In the genomic region with DNA sequence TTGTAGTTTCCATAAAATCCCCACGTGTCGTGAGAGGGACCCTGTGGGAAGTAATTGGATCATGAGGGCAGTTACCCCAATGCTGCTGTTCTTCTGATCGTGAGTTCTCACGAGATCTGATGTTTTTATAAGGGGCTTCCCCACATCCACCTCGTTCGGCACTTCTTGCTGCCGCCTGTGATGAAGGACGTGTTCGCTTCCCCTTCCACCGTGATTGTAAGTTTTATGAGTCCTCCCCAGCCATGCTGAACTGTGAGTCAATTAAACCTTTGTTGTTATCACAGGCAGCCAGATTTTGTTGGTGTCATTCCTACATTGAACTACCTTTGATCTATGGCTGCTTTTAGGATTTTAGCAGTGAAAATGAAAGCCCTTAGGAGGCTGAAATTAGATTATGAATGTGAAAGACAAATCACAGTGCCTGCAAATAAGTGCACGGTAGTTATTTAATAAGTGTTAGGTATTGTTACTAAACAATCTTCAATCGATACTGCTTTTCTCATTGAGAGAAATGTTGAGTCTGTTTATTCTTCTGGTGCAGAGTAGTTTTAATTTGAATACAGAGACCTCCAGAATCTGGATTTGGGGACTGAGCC, we compare ENCODE assay signal across 31 cellular contexts.
A peak's percentile ranks its signal among the peaks of the same experiment; 100 is the strongest.
DNase-seq lines count a peak whose midpoint lies in the region; ATAC-seq and TF ChIP-seq lines count a peak whose summit lies in the region.
"Had no signal": no experiment of that assay in that cellular context is flagged by ENCODE, and none has a peak within 500 bp of the region (broad histone marks: within the 10 kb centered on the region; RNA-seq: fewer than 3 reads in every experiment).

No MANE protein-coding gene starts in this region.

- H3K27ac ChIP-seq in neural progenitor cell, result no peak overlapping the region
- H3K27ac ChIP-seq: adrenal gland, body of pancreas, gastroesophageal sphincter, hepatocyte had no signal

- H3K36me3 Mint-ChIP-seq in neural progenitor cell, result no peaks in the 10 kb centered on the region
- H3K36me3 Mint-ChIP-seq in activated CD8-positive, alpha-beta memory T cell treated with anti-CD3 and anti-CD28 coated beads, Interleukin-2, amount 10 ng/mL, durations not matched to agents 7 days and 5 days, result no peaks in the 10 kb centered on the region
- H3K36me3 Mint-ChIP-seq: naive B cell, type B pancreatic cell, WTC11 had no signal

- no peaks in the 10 kb centered on the region for H3K79me2 ChIP-seq in neural progenitor cell (ENCODE audit: low read depth)
- H3K79me2 ChIP-seq: hepatocyte had no signal

- no peak overlapping the region for H3K27ac Mint-ChIP-seq in neural progenitor cell
- no peak overlapping the region for H3K27ac Mint-ChIP-seq in activated CD8-positive, alpha-beta memory T cell treated with anti-CD3 and anti-CD28 coated beads, Interleukin-2, amount 10 ng/mL, durations not matched to agents 7 days and 5 days
- H3K27ac Mint-ChIP-seq: naive B cell, type B pancreatic cell, WTC11 had no signal

- DNase-seq in SW480 (ENCODE audit: low spot score) (peak; percentile 3), neural progenitor cell (ENCODE audit: low spot score) (no peak), kidney glomerular epithelial cell (lab: John Stamatoyannopoulos, UW) (no peak), HPDE6-E6E7 (ENCODE audit: extremely low spot score) (no peak)
- DNase-seq in activated CD8-positive, alpha-beta memory T cell treated with anti-CD3 and anti-CD28 coated beads, Interleukin-2, amount 10 ng/mL, durations not matched to agents 7 days and 5 days, result no peak
- DNase-seq: activated CD4-positive, alpha-beta T cell treated with anti-CD3 and anti-CD28 coated beads, Interleukin-2, amount 50 U/mL, for 1 hour; activated naive CD4-positive, alpha-beta T cell treated with Interleukin-2 at 50 U/mL for 16 hours; activated T-cell treated with anti-CD3 and anti-CD28 coated beads, Interleukin-2, amount 50 U/mL, for 48 hours; adrenal gland; body of pancreas; H7; Kasumi-1; left cardiac atrium; mesenchymal stem cell; naive B cell; NCI-H1048; NCI-H187; NCI-H2171 treated with DMSO at 0.1 percent for 48 hours; NCI-H510A treated with DMSO at 0.1 percent for 48 hours; right cardiac atrium; SHP77 treated with DMSO at 0.1 percent for 48 hours; stimulated activated CD4-positive, alpha-beta T cell treated with anti-CD3 and anti-CD28 coated beads, Interleukin-2, amount 100 ng/mL, for 48 hours; T1000 had no signal

- no peaks in the 10 kb centered on the region for H3K4me1 ChIP-seq in neural progenitor cell
- H3K4me1 ChIP-seq: adrenal gland, body of pancreas, gastroesophageal sphincter had no signal

- ATAC-seq in GM18868 (IDR thresholded peaks at IDR 0.05; ENCODE audit: unreplicated experiment) (peak; percentile 59), HG02973 (IDR thresholded peaks at IDR 0.05; ENCODE audit: unreplicated experiment) (peak; percentile 57), GM18519 (IDR thresholded peaks at IDR 0.05; ENCODE audit: low FRiP score, unreplicated experiment) (no peak)
- ATAC-seq in activated CD8-positive, alpha-beta memory T cell treated with anti-CD3 and anti-CD28 coated beads, Interleukin-2, amount 10 ng/mL, durations not matched to agents 7 days and 5 days, result no peak
- ATAC-seq: body of pancreas, gastroesophageal sphincter, left cardiac atrium, Panc1, right cardiac atrium, WTC11 had no signal

- no peaks in the 10 kb centered on the region for H3K9me3 Mint-ChIP-seq in neural progenitor cell
- no peaks in the 10 kb centered on the region for H3K9me3 Mint-ChIP-seq in activated CD8-positive, alpha-beta memory T cell treated with anti-CD3 and anti-CD28 coated beads, Interleukin-2, amount 10 ng/mL, durations not matched to agents 7 days and 5 days (ENCODE audit: low read depth)
- H3K9me3 Mint-ChIP-seq: type B pancreatic cell, WTC11 had no signal

- TF ChIP-seq CTCF in neural progenitor cell (IDR thresholded peaks at IDR 0.05), result no peak

- no peaks in the 10 kb centered on the region for H3K9me3 ChIP-seq in neural progenitor cell (ENCODE audit: low read depth)
- H3K9me3 ChIP-seq: adrenal gland, body of pancreas, gastroesophageal sphincter had no signal

- H3K4me1 Mint-ChIP-seq in neural progenitor cell, result peaks cover 3% of the 10 kb centered on the region
- no peaks in the 10 kb centered on the region for H3K4me1 Mint-ChIP-seq in activated CD8-positive, alpha-beta memory T cell treated with anti-CD3 and anti-CD28 coated beads, Interleukin-2, amount 10 ng/mL, durations not matched to agents 7 days and 5 days

- H3K4me3 ChIP-seq in neural progenitor cell, result no peak overlapping the region
- H3K4me3 ChIP-seq: adrenal gland, body of pancreas, gastroesophageal sphincter, hepatocyte had no signal

- peak overlapping the region; percentile 19 for H2AFZ ChIP-seq in neural progenitor cell (replicated peaks)
- H2AFZ ChIP-seq: hepatocyte had no signal

- CTCF ChIA-PET in activated CD8-positive, alpha-beta memory T cell treated with anti-CD3 and anti-CD28 coated beads, Interleukin-2, amount 10 ng/mL, durations not matched to agents 7 days and 5 days (lab: Charles Lee), result no interaction called here

- H3K4me3 Mint-ChIP-seq in neural progenitor cell, result no peak overlapping the region
- H3K4me3 Mint-ChIP-seq in activated CD8-positive, alpha-beta memory T cell treated with anti-CD3 and anti-CD28 coated beads, Interleukin-2, amount 10 ng/mL, durations not matched to agents 7 days and 5 days, result no peak overlapping the region
- H3K4me3 Mint-ChIP-seq: naive B cell, type B pancreatic cell, WTC11 had no signal

- H3K27me3 Mint-ChIP-seq in neural progenitor cell (ENCODE audit: insufficient read depth, low read depth), result no peaks in the 10 kb centered on the region
- peaks cover 3% of the 10 kb centered on the region for H3K27me3 Mint-ChIP-seq in activated CD8-positive, alpha-beta memory T cell treated with anti-CD3 and anti-CD28 coated beads, Interleukin-2, amount 10 ng/mL, durations not matched to agents 7 days and 5 days
- H3K27me3 Mint-ChIP-seq: naive B cell, type B pancreatic cell had no signal

- H3K9ac ChIP-seq in neural progenitor cell, result no peak overlapping the region

- no peak overlapping the region for H3K4me2 ChIP-seq in neural progenitor cell
- H3K4me2 ChIP-seq: hepatocyte had no signal

- H3F3A ChIP-seq in neural progenitor cell (ENCODE audit: low read depth), result no peaks in the 10 kb centered on the region

- no peaks in the 10 kb centered on the region for H3K27me3 ChIP-seq in neural progenitor cell
- H3K27me3 ChIP-seq: adrenal gland, body of pancreas, gastroesophageal sphincter, hepatocyte had no signal

- H4K20me1 ChIP-seq in neural progenitor cell (ENCODE audit: low read depth), result no peaks in the 10 kb centered on the region

- no peaks in the 10 kb centered on the region for H3K36me3 ChIP-seq in neural progenitor cell
- H3K36me3 ChIP-seq: adrenal gland, gastroesophageal sphincter had no signal

Comparison
In these comparisons a context has a peak if more than half of its experiments do, and no peak if none do; other contexts are left out.
1. ATAC-seq: peak in GM18868 (single experiment) and HG02973 (single experiment); none in GM18519 (single experiment) and activated CD8-positive, alpha-beta memory T cell treated with anti-CD3 and anti-CD28 coated beads, Interleukin-2, amount 10 ng/mL, durations not matched to agents 7 days and 5 days (single experiment).